In the genomic region with DNA sequence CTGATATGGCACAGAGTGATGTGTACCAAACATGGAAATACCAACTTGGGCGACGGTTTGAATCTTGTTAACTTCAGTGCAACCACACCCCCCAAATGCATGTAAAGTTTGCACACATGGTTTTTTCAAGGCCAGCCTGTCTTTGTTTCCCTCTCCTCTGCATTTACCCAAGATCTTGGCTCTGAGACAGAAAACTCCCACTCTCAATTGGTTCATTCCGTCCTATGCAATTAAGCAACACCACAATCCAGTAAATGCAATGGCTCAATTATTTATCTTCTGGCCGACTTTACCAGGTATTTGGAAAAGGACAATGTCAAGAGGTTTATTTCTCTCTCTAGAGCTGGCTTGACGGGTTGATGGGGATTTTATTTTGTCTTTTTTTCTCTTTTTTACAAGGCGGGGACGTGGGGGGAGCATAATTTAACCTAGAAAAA, we compare ENCODE assay signal across 8 cellular contexts. TPM values are rescaled to one million over a fixed set of nuclear protein-coding genes. Genes with fewer than 3 reads are reported as not detected.
A peak's percentile ranks its signal among the peaks of the same experiment; 100 is the strongest.
DNase-seq lines count a peak whose midpoint lies in the region; ATAC-seq and TF ChIP-seq lines count a peak whose summit lies in the region.

No MANE protein-coding gene starts in this region.

- peak overlapping the region; percentile 96 to 97 for H3K9ac ChIP-seq in mucosa of rectum (ENCODE audit: low read depth in 1 of 2, low read length in 2 of 2)

- DNase-seq in activated T-cell treated with anti-CD3 and anti-CD28 coated beads, Interleukin-2, amount 50 U/mL, for 4 hours: no peak
- DNase-seq in activated T-cell treated with anti-CD3 and anti-CD28 coated beads, Interleukin-2, amount 50 U/mL, for 48 hours: no peak
- DNase-seq in Panc1 (ENCODE audit: low read depth, low spot score) (no peak), dermis blood vessel endothelial cell (peak; percentile 68), mucosa of gallbladder (ENCODE audit: low spot score) (no peak), SW480 (ENCODE audit: low spot score) (no peak)

- TF ChIP-seq CTCF in Panc1 (IDR thresholded peaks at IDR 0.05): no peak

- peak overlapping the region; percentile 97 for H3K4me3 Mint-ChIP-seq in activated T-cell treated with anti-CD3 and anti-CD28 coated beads, Interleukin-2, amount 50 U/mL, for 4 hours

- H3K4me1 ChIP-seq in Panc1 (ENCODE audit: control insufficient read depth, insufficient read depth, low read length) (peaks cover 32% of the 10 kb centered on the region), mucosa of rectum (ENCODE audit: control insufficient read depth in 2 of 2, insufficient read depth in 2 of 2, low read length in 2 of 2) (peaks cover 2 to 16% of the 10 kb centered on the region in 2 donors)

- intact Hi-C loops in Panc1 (cut with micrococcal nuclease; ENCODE audit: unreplicated experiment): loop anchor here (10.0 kb wide), 1 partner anchor 62 kb away; no protein-coding TSS in a partner anchor

- no peaks in the 10 kb centered on the region for H3K27me3 Mint-ChIP-seq in activated T-cell treated with anti-CD3 and anti-CD28 coated beads, Interleukin-2, amount 50 U/mL, for 4 hours (ENCODE audit: low read depth)

- POLR2A ChIA-PET in Panc1 (lab: Charles Lee): no interaction called here

- BruUV-seq in Panc1 (replicated peaks; lab: Mats Ljungman, UMichigan): no TSS peak

- H3K36me3 Mint-ChIP-seq in activated T-cell treated with anti-CD3 and anti-CD28 coated beads, Interleukin-2, amount 50 U/mL, for 4 hours (ENCODE audit: insufficient read depth): peaks cover 5% of the 10 kb centered on the region

- H3K27ac ChIP-seq in Panc1 (ENCODE audit: low read length) (peak overlapping the region; percentile 91), mucosa of rectum (ENCODE audit: low read depth in 2 of 2, low read length in 2 of 2) (peak overlapping the region; percentile 99)

- ATAC-seq in activated T-cell treated with anti-CD3 and anti-CD28 coated beads, Interleukin-2, amount 50 U/mL, for 4 hours: no peak
- no peak for ATAC-seq in Panc1
- ATAC-seq in GM18870 (IDR thresholded peaks at IDR 0.05; ENCODE audit: unreplicated experiment): no peak

- no peaks in the 10 kb centered on the region for H3K27me3 ChIP-seq in Panc1 (ENCODE audit: control insufficient read depth, insufficient read depth, low read length)
- no peaks in the 10 kb centered on the region for H3K27me3 ChIP-seq in mucosa of rectum (ENCODE audit: control insufficient read depth in 2 of 2, insufficient read depth in 2 of 2, low read length in 2 of 2)

- in situ Hi-C loops in Panc1 (cut with HindIII; ENCODE audit: low pct_unique_long_range_greater_than_20kb, low sequenced_read_pairs): no loop called here

- CTCF ChIA-PET in Panc1 (lab: Charles Lee): no interaction called here

- H3K4me3 ChIP-seq in Panc1 (ENCODE audit: low read depth in 2 of 2, low read length in 2 of 2) (peak overlapping the region; percentile 66 to 93), mucosa of rectum (ENCODE audit: low read length in 2 of 2) (peak overlapping the region; percentile 89 to 91)

- no peaks in the 10 kb centered on the region; the same call in none of the 2 replicates for H3K36me3 ChIP-seq in Panc1 (ENCODE audit: control insufficient read depth, insufficient read depth, low read length)
- H3K36me3 ChIP-seq in mucosa of rectum (ENCODE audit: control insufficient read depth in 2 of 2, insufficient read depth in 2 of 2, low read length in 2 of 2): peaks cover 0 to 4% of the 10 kb centered on the region in 2 donors

- H3K9me3 ChIP-seq in Panc1 (ENCODE audit: control insufficient read depth, insufficient read depth, low read depth, low read length) (no peaks in the 10 kb centered on the region), mucosa of rectum (ENCODE audit: control insufficient read depth in 2 of 2, low read length in 2 of 2) (no peaks in the 10 kb centered on the region)

- no peaks in the 10 kb centered on the region for H3K9me3 Mint-ChIP-seq in activated T-cell treated with anti-CD3 and anti-CD28 coated beads, Interleukin-2, amount 50 U/mL, for 4 hours

- peaks cover 57% of the 10 kb centered on the region for H3K4me1 Mint-ChIP-seq in activated T-cell treated with anti-CD3 and anti-CD28 coated beads, Interleukin-2, amount 50 U/mL, for 4 hours (ENCODE audit: low read depth)

RNA-seq across cellular contexts. Expression of gene STAT3, which starts 1.0 kb away (rescaled TPM):
- total RNA-seq in activated T-cell treated with anti-CD3 and anti-CD28 coated beads, Interleukin-2, amount 50 U/mL, for 4 hours: 100 to 1,000 TPM; 172 to 175 (median 173) TPM
- total RNA-seq in Panc1 (2021; ENCODE audit: unreplicated experiment): 287 TPM
- 210 TPM for polyA plus RNA-seq in Panc1 (2012; ENCODE audit: insufficient read length)
- total RNA-seq in dermis blood vessel endothelial cell: 131 and 179 TPM in 2 replicates
- total RNA-seq in mucosa of gallbladder: 140 TPM

RNA-seq across cellular contexts. Expression of gene CAVIN1, which starts 35.8 kb away (rescaled TPM):
- total RNA-seq in activated T-cell treated with anti-CD3 and anti-CD28 coated beads, Interleukin-2, amount 50 U/mL, for 4 hours: 1 to 10 TPM in 1 of 3 donors, under 1 TPM in 2; 0.76 to 1.1 (median 0.92) TPM
- total RNA-seq in Panc1 (2021; ENCODE audit: unreplicated experiment): 315 TPM
- polyA plus RNA-seq in Panc1 (2012; ENCODE audit: insufficient read length): 283 TPM
- 768 and 840 TPM in 2 replicates for total RNA-seq in dermis blood vessel endothelial cell
- 273 TPM for total RNA-seq in mucosa of gallbladder

Comparison
In these comparisons a context has a peak if more than half of its experiments do, and no peak if none do; other contexts are left out.
1. RNA of gene CAVIN1, which starts 35.8 kb away (total RNA-seq): 768 to 840 TPM in dermis blood vessel endothelial cell, 315 TPM in Panc1 (single experiment) and 273 TPM in mucosa of gallbladder (single experiment); 0.76 to 1.1 TPM in activated T-cell treated with anti-CD3 and anti-CD28 coated beads, Interleukin-2, amount 50 U/mL, for 4 hours; every median in the first group is over 100 times any median in the second.